25 cellular contexts compared by ENCODE assay signal in the genomic region with DNA sequence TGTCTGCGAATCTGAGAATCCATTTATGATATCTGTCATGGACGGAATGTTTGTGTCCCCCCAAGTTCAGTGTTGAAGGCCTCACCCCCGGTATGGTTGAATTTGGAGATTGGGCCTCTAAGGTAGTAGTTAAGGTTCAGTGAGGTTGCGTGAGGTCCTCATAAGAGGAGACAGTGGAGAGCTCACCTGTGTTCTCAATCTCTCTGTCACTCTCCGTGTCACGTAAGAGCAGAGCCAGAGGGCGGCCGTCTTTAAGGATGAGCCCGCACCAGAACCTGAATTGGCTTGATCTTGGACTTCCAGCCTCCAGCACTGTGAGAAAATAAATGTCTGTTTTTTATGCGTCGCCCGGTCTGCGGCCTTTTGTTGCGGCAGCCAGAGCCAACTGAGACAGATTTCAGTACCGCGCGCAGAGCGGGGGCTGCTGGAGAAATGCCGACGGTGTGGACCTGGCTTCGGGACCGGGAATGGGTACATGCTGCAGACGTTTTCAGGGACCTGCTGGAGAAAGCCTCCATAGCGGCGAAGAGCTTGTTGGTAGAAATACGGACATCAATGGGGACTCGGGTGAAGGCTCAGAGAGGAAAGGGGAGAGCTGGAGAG. TPM values are rescaled to one million over a fixed set of nuclear protein-coding genes. Genes with fewer than 3 reads are reported as not detected.
DNase-seq lines count a peak whose midpoint lies in the region; FAIRE-seq and TF ChIP-seq lines count a peak whose summit lies in the region.
"Had no signal": no experiment of that assay in that cellular context is flagged by ENCODE, and none has a peak within 500 bp of the region (broad histone marks: within the 10 kb centered on the region; RNA-seq: fewer than 3 reads in every experiment).

No MANE protein-coding gene starts in this region.

- no peak overlapping the region for H3K27ac Mint-ChIP-seq in endodermal cell
- H3K27ac Mint-ChIP-seq: B cell; CD4-positive, alpha-beta T cell; CD8-positive, alpha-beta T cell had no signal

- H3K27me3 ChIP-seq in bronchial epithelial cell (ENCODE audit: control insufficient read depth, insufficient read depth, low read length) (no peaks in the 10 kb centered on the region), endodermal cell (ENCODE audit: control insufficient read depth, insufficient read depth, low read length, poor library complexity, severe bottlenecking) (no peaks in the 10 kb centered on the region)
- H3K27me3 ChIP-seq: BLaER1 treated with 17β-estradiol and CSF1 and Interleukin-3, amounts not matched to agents 10 nM and 100 nM had no signal

- H3K9ac ChIP-seq in endodermal cell (ENCODE audit: extremely low read depth, low read length, poor library complexity, severe bottlenecking), result no peak overlapping the region
- H3K9ac ChIP-seq: BLaER1 treated with 17β-estradiol and CSF1 and Interleukin-3, amounts not matched to agents 10 nM and 100 nM had no signal

- peak; percentile 50 for FAIRE-seq in bronchial epithelial cell (lab: Jason Lieb, UNC)
- FAIRE-seq: A549, D721Med, G401.6, GM12878, GM12892, GM18507 had no signal

- WGBS in endodermal cell (ENCODE audit: insufficient coverage in 1 of 2, insufficient read length in 1 of 2), 2 experiments, result 93 to 95% methylated on average over 25 to 27 of the region's 27 CpGs

- no peak overlapping the region for H3K4me3 Mint-ChIP-seq in endodermal cell
- H3K4me3 Mint-ChIP-seq: B cell; CD4-positive, alpha-beta T cell; CD8-positive, alpha-beta T cell had no signal

- H3K36me3 ChIP-seq in bronchial epithelial cell (ENCODE audit: control insufficient read depth, insufficient read depth, low read length), result peaks cover 23% of the 10 kb centered on the region
- peaks cover 43% of the 10 kb centered on the region for H3K36me3 ChIP-seq in endodermal cell (ENCODE audit: control insufficient read depth, insufficient read depth, low read length)

- H3K27ac ChIP-seq in endodermal cell (ENCODE audit: low read depth, low read length), result no peak overlapping the region
- H3K27ac ChIP-seq: 22Rv1; A549; BLaER1 treated with 17β-estradiol and CSF1 and Interleukin-3, amounts not matched to agents 10 nM and 100 nM; C4-2B had no signal

- no peaks in the 10 kb centered on the region for H3K9me3 ChIP-seq in endodermal cell (ENCODE audit: control insufficient read depth, low read length)
- H3K9me3 ChIP-seq: A549; BLaER1 treated with 17β-estradiol and CSF1 and Interleukin-3, amounts not matched to agents 10 nM and 100 nM; Caco-2 had no signal

- no peaks in the 10 kb centered on the region for H3K27me3 Mint-ChIP-seq in endodermal cell (ENCODE audit: insufficient read depth)
- H3K27me3 Mint-ChIP-seq: B cell; CD4-positive, alpha-beta T cell had no signal

- H3K4me3 ChIP-seq in bronchial epithelial cell (ENCODE audit: low read depth, low read length), result no peak overlapping the region
- no peak overlapping the region for H3K4me3 ChIP-seq in endodermal cell (ENCODE audit: low read length)
- H3K4me3 ChIP-seq: A549; BLaER1 treated with 17β-estradiol and CSF1 and Interleukin-3, amounts not matched to agents 10 nM and 100 nM; GM12878 had no signal

- H3K4me1 Mint-ChIP-seq in endodermal cell, result peaks cover 3% of the 10 kb centered on the region
- H3K4me1 Mint-ChIP-seq: B cell had no signal

- peaks cover 24% of the 10 kb centered on the region for H3K36me3 Mint-ChIP-seq in endodermal cell (ENCODE audit: low read depth)

- DNase-seq in activated CD8-positive, alpha-beta memory T cell treated with anti-CD3 and anti-CD28 coated beads, Interleukin-2, amount 50 U/mL, for 48 hours, result peak; percentile 32
- no peak for DNase-seq in activated CD8-positive, alpha-beta memory T cell treated with anti-CD3 and anti-CD28 coated beads, Interleukin-2, amount 50 U/mL, for 4 hours
- DNase-seq in bronchial epithelial cell (ENCODE audit: low read depth), result no peak
- DNase-seq in islet precursor cell, result peak; percentile 43
- peak; percentile 65 for DNase-seq in mesenteric fat pad (ENCODE audit: low spot score)
- DNase-seq in endodermal cell, result no peak
- no peak for DNase-seq in stimulated activated CD4-positive, alpha-beta T cell treated with anti-CD3 and anti-CD28 coated beads, Interleukin-15, amount 100 ng/mL, for 24 hours
- no peak for DNase-seq in stimulated activated naive CD4-positive, alpha-beta T cell treated with Interleukin-2 at 50 U/mL for 16 hours (lab: John Stamatoyannopoulos, UW)
- DNase-seq: AML-193; Calu3; CD4-positive, alpha-beta T cell; CD8-positive, alpha-beta T cell; DMS79 treated with DMSO at 0.1 percent for 48 hours; GF-D8 had no signal

- H3K4me1 ChIP-seq in endodermal cell (ENCODE audit: control insufficient read depth, insufficient read depth, low read length), result no peaks in the 10 kb centered on the region
- H3K4me1 ChIP-seq: A549; BLaER1 treated with 17β-estradiol and CSF1 and Interleukin-3, amounts not matched to agents 10 nM and 100 nM; Caco-2 had no signal

- no peaks in the 10 kb centered on the region for H3K9me3 Mint-ChIP-seq in endodermal cell
- H3K9me3 Mint-ChIP-seq: CD4-positive, alpha-beta T cell; CD8-positive, alpha-beta T cell had no signal

- TF ChIP-seq CTCF in bronchial epithelial cell (IDR thresholded peaks at IDR 0.05; ENCODE audit: insufficient read depth, low read length, severe bottlenecking) (no peak), endodermal cell (conservative IDR thresholded peaks at IDR 0.05) (no peak)

RNA-seq across cellular contexts. Expression of a gene that starts 40.2 kb away (rescaled TPM):
- total RNA-seq in bronchial epithelial cell (11.1 and 11.3 TPM in 2 replicates), mesenteric fat pad (17.1 TPM), endodermal cell (10 to 100 TPM; 10.7 TPM)
- polyA plus RNA-seq in endodermal cell (2013, experiment 1 of 2), result 14.2 TPM
- polyA plus RNA-seq in endodermal cell (2013, experiment 2 of 2), result 13.2 TPM

RNA-seq across cellular contexts. Expression of a gene that starts 47.5 kb away (rescaled TPM):
- 54.5 and 55.8 TPM in 2 replicates for total RNA-seq in bronchial epithelial cell
- total RNA-seq in mesenteric fat pad, result 32.3 TPM
- 10 to 100 TPM; 36.3 to 53.3 TPM for total RNA-seq in endodermal cell
- 181 TPM for polyA plus RNA-seq in endodermal cell (2013, experiment 1 of 2)
- 202 TPM for polyA plus RNA-seq in endodermal cell (2013, experiment 2 of 2)

Comparison
In these comparisons a context has a peak if more than half of its experiments do, and no peak if none do; other contexts are left out.
1. DNase-seq: peak in activated CD8-positive, alpha-beta memory T cell treated with anti-CD3 and anti-CD28 coated beads, Interleukin-2, amount 50 U/mL, for 48 hours (single experiment), islet precursor cell (single experiment) and mesenteric fat pad (single experiment); none in activated CD8-positive, alpha-beta memory T cell treated with anti-CD3 and anti-CD28 coated beads, Interleukin-2, amount 50 U/mL, for 4 hours (single experiment), bronchial epithelial cell (single experiment), endodermal cell (single experiment), stimulated activated CD4-positive, alpha-beta T cell treated with anti-CD3 and anti-CD28 coated beads, Interleukin-15, amount 100 ng/mL, for 24 hours (single experiment) and stimulated activated naive CD4-positive, alpha-beta T cell treated with Interleukin-2 at 50 U/mL for 16 hours (single experiment).